1 cellular context compared by ENCODE assay signal in the genomic region with DNA sequence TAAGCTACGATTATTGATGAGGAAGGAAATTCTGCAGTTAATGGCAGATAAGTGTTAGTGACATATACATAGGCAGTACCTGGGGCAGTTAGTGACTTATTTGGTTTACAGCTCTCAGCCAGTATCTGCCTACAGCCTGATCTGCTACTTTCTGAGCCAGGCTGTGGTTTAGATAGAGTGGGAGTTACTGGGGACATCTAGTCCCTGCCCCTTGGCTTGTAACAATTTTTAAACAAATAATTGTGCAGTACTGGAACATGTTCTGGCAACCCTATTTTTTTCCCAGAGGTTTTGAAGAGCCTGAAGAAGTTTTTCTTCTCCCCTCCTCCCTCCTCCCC.
TF ChIP-seq lines count a peak whose summit lies in the region.

No MANE protein-coding gene starts in this region.

TF ChIP-seq in GM23338, 12 proteins besides CTCF, POLR2A, EP300 and RAD21 (continued from another document):
- TF ChIP-seq, protein P1, sequence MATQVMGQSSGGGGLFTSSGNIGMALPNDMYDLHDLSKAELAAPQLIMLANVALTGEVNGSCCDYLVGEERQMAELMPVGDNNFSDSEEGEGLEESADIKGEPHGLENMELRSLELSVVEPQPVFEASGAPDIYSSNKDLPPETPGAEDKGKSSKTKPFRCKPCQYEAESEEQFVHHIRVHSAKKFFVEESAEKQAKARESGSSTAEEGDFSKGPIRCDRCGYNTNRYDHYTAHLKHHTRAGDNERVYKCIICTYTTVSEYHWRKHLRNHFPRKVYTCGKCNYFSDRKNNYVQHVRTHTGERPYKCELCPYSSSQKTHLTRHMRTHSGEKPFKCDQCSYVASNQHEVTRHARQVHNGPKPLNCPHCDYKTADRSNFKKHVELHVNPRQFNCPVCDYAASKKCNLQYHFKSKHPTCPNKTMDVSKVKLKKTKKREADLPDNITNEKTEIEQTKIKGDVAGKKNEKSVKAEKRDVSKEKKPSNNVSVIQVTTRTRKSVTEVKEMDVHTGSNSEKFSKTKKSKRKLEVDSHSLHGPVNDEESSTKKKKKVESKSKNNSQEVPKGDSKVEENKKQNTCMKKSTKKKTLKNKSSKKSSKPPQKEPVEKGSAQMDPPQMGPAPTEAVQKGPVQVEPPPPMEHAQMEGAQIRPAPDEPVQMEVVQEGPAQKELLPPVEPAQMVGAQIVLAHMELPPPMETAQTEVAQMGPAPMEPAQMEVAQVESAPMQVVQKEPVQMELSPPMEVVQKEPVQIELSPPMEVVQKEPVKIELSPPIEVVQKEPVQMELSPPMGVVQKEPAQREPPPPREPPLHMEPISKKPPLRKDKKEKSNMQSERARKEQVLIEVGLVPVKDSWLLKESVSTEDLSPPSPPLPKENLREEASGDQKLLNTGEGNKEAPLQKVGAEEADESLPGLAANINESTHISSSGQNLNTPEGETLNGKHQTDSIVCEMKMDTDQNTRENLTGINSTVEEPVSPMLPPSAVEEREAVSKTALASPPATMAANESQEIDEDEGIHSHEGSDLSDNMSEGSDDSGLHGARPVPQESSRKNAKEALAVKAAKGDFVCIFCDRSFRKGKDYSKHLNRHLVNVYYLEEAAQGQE (IDR thresholded peaks at IDR 0.05; ENCODE audit: unreplicated experiment), result no peak
- TF ChIP-seq ZNF331 (CRISPR knock-in tag; IDR thresholded peaks at IDR 0.05; ENCODE audit: low read depth), result no peak
TF ChIP-seq in GM23338: peak in this region for 0.
